ENCODE assay signal across 8 cellular contexts in the genomic region with DNA sequence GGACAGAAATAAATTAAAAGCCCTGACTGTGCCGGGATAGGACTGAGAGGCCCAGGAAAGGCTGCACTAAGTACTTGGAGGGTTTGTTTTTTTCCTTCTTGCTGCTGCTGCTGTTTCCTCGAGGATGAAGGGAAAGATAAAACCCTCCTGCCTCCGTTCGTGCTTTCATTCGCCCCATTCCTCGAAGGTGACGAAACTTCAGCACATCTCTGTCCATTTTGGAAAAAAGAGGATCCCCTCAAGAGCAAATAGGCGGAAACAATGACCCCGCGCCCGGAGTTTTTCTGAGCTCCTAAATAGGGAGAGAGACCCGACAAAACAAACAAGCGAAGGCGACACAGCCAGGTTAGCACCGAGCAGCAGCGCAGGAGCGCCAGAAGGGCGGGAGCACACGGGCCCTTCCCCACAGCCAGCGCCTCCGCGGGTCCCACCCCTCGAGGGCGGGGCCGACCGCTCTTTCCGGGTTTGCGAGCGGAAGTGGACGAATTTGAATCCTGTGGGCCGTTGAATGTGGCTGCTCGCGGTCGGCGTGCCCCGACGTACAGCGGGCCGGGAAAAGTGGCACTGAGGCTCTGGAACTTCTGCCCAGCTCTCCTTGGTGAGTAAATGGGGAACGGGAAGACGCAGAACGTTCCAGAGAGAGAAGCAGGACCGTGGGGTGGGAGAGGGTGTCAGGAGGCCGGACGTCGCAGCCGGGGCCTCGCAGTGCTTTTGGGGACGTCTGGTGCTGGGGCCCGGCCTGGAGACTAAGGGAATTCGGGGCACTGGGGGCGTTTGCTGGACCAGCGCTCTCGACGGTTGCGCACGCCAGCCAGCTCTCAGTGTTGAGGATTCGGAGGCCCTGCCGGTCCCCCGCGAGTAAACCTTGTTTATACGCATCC. TPM values are rescaled to one million over a fixed set of nuclear protein-coding genes. Genes with fewer than 3 reads are reported as not detected.
A peak's percentile ranks its signal among the peaks of the same experiment; 100 is the strongest.
DNase-seq lines count a peak whose midpoint lies in the region; ATAC-seq and TF ChIP-seq lines count a peak whose summit lies in the region.

A gene with protein sequence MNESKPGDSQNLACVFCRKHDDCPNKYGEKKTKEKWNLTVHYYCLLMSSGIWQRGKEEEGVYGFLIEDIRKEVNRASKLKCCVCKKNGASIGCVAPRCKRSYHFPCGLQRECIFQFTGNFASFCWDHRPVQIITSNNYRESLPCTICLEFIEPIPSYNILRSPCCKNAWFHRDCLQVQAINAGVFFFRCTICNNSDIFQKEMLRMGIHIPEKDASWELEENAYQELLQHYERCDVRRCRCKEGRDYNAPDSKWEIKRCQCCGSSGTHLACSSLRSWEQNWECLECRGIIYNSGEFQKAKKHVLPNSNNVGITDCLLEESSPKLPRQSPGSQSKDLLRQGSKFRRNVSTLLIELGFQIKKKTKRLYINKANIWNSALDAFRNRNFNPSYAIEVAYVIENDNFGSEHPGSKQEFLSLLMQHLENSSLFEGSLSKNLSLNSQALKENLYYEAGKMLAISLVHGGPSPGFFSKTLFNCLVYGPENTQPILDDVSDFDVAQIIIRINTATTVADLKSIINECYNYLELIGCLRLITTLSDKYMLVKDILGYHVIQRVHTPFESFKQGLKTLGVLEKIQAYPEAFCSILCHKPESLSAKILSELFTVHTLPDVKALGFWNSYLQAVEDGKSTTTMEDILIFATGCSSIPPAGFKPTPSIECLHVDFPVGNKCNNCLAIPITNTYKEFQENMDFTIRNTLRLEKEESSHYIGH (plus strand): TSS at position 484 of the 881 bp plus-strand sequence. CDS start 21,922 bp downstream, outside the sequence.

- H3K27me3 ChIP-seq in colonic mucosa (no peaks in the 10 kb centered on the region), layer of hippocampus (ENCODE audit: control insufficient read depth, insufficient read depth, low read length) (no peaks in the 10 kb centered on the region)

- no peak for TF ChIP-seq CTCF in colonic mucosa (IDR thresholded peaks at IDR 0.05)

- ATAC-seq in GM19043 (IDR thresholded peaks at IDR 0.05; ENCODE audit: low read depth, unreplicated experiment) = peak; percentile 97
- peak; percentile 99 for ATAC-seq in HG03354 (IDR thresholded peaks at IDR 0.05; ENCODE audit: poor library complexity, severe bottlenecking, unreplicated experiment)

- H3K27ac ChIP-seq in colonic mucosa (peak within 1 kb of the TSS; percentile 74), layer of hippocampus (ENCODE audit: low read depth, low read length) (peak within 1 kb of the TSS; percentile 38)

- H3K9ac ChIP-seq in colonic mucosa (ENCODE audit: low read depth in 2 of 2, low read length in 2 of 2) = peak within 1 kb of the TSS; percentile 84 to 90

- intact Hi-C loops in colonic mucosa (cut with DNase I) = no loop called here

- peak within 1 kb of the TSS; percentile 92 for H3K4me3 ChIP-seq in colonic mucosa

- DNase-seq in AG20443 (ENCODE audit: low spot score) (peak; percentile 96), NCI-H446 (lab: John Stamatoyannopoulos, UW) (peak; percentile 74 to 93), colonic mucosa (peak; percentile 95)
- DNase-seq in activated CD4-positive, alpha-beta T cell treated with anti-CD3 and anti-CD28 coated beads for 4 hours = peak; percentile 79 to 86
- DNase-seq in stimulated activated CD4-positive, alpha-beta T cell treated with anti-CD3 and anti-CD28 coated beads, Interleukin-1b, Interleukin-23, amount 100 ng/mL, for 4 hours (ENCODE audit: low read depth in 2 of 2) = peak; percentile 76 to 87

- no peaks in the 10 kb centered on the region for H3K9me3 ChIP-seq in colonic mucosa

- no peaks in the 10 kb centered on the region for H3K4me1 ChIP-seq in colonic mucosa

- no peaks in the 10 kb centered on the region for H3K36me3 ChIP-seq in colonic mucosa

RNA-seq across cellular contexts. Expression of the gene that starts here (rescaled TPM):
- total RNA-seq in colonic mucosa = 10 to 100 TPM; 20.8 to 25.4 TPM

Comparison
In these comparisons a context has a peak if more than half of its experiments do, and no peak if none do; other contexts are left out.
1. Peak in every context shown above with its lines: DNase-seq, ATAC-seq, H3K4me3 ChIP-seq and H3K27ac ChIP-seq.